Comparison of ENCODE assay signal across 18 cellular contexts in genomic region chr10:119257894-119258293, GRCh38.
"Had no signal": no experiment of that assay in that cellular context is flagged by ENCODE, and none has a peak within 500 bp of the region (broad histone marks: within the 10 kb centered on the region; RNA-seq: fewer than 3 reads in every experiment).

No MANE protein-coding gene starts in this region.

- ATAC-seq: activated CD8-positive, alpha-beta T cell treated with anti-CD3 and anti-CD28 coated beads for 36 hours; activated T-cell treated with anti-CD3 and anti-CD28 coated beads, Interleukin-2, amount 50 U/mL, for 72 hours; foreskin keratinocyte; heart left ventricle; mucosa of descending colon; pancreas; T-cell had no signal

- DNase-seq: activated CD4-positive, alpha-beta T cell treated with anti-CD3 and anti-CD28 coated beads for 4 hours; activated CD8-positive, alpha-beta memory T cell treated with anti-CD3 and anti-CD28 coated beads, Interleukin-2, amount 50 U/mL, for 4 hours; activated CD8-positive, alpha-beta T cell treated with anti-CD3 and anti-CD28 coated beads for 36 hours; activated naive CD4-positive, alpha-beta T cell treated with Interleukin-2 at 50 U/mL for 16 hours; activated T-cell treated with anti-CD3 and anti-CD28 coated beads, Interleukin-2, amount 50 U/mL, for 72 hours; amniotic stem cell; dorsolateral prefrontal cortex; foreskin keratinocyte; mucosa of descending colon; pancreas; stimulated activated CD4-positive, alpha-beta T cell treated with anti-CD3 and anti-CD28 coated beads, Interleukin-4, amount 100 ng/mL, for 24 hours; T-cell; thyroid gland had no signal

- H3K9me3 ChIP-seq: esophagus muscularis mucosa, heart left ventricle, mucosa of descending colon, pancreas, thyroid gland had no signal

- H3K9me3 Mint-ChIP-seq: activated CD8-positive, alpha-beta T cell treated with anti-CD3 and anti-CD28 coated beads for 36 hours; activated T-cell treated with anti-CD3 and anti-CD28 coated beads, Interleukin-2, amount 50 U/mL, for 72 hours had no signal

- H3K27ac ChIP-seq: dorsolateral prefrontal cortex, foreskin keratinocyte, pancreas, SK-N-MC had no signal

- H3K27me3 ChIP-seq: dorsolateral prefrontal cortex, esophagus muscularis mucosa, foreskin keratinocyte, heart left ventricle, pancreas, thyroid gland had no signal

- H3K36me3 ChIP-seq: pancreas, thyroid gland had no signal

- H3K27ac Mint-ChIP-seq: activated CD8-positive, alpha-beta T cell treated with anti-CD3 and anti-CD28 coated beads for 36 hours; activated T-cell treated with anti-CD3 and anti-CD28 coated beads, Interleukin-2, amount 50 U/mL, for 72 hours had no signal

- H3K4me1 ChIP-seq: pancreas had no signal

- H3K27me3 Mint-ChIP-seq: activated CD8-positive, alpha-beta T cell treated with anti-CD3 and anti-CD28 coated beads for 36 hours; T-cell had no signal

- H3K4me3 Mint-ChIP-seq: activated CD8-positive, alpha-beta T cell treated with anti-CD3 and anti-CD28 coated beads for 36 hours; activated T-cell treated with anti-CD3 and anti-CD28 coated beads, Interleukin-2, amount 50 U/mL, for 72 hours; T-cell had no signal

- FAIRE-seq: endometrium, keratinocyte, pancreas had no signal

- H3K4me3 ChIP-seq: dorsolateral prefrontal cortex, esophagus muscularis mucosa, heart left ventricle, mucosa of descending colon, pancreas, SK-N-MC, thyroid gland had no signal
